In genomic region chr6:93835026-93835425, GRCh38 we compare ENCODE assay signal across 8 cellular contexts.
DNase-seq lines count a peak whose midpoint lies in the region; TF ChIP-seq lines count a peak whose summit lies in the region.
"Not testable (repeated sequence)": the region's sequence is repeated elsewhere in the genome, so short reads cannot be mapped to it uniquely, and the experiment has no call there.

No MANE protein-coding gene starts in this region.

- not testable (repeated sequence) for H3K79me2 ChIP-seq in smooth muscle cell (ENCODE audit: low read depth)

- WGBS in ectodermal cell, 2 experiments: 8 to 13% methylated on average over 8 of the region's 9 CpGs
- WGBS in iPS DF 6.9 (ENCODE audit: insufficient coverage, insufficient read length): no CpG with 5 or more reads among the region's 9 CpGs
- 25% methylated on average over 9 of the region's 9 CpGs for WGBS in smooth muscle cell (ENCODE audit: low lambda C conversion rate)

- H3K4me2 ChIP-seq in smooth muscle cell: peak overlapping the region; percentile 67

- H3K4me3 Mint-ChIP-seq in endothelial cell (ENCODE audit: unreplicated experiment) (peak overlapping the region; percentile 29), nephron progenitor cell (peak overlapping the region; percentile 15)

- H3K4me3 ChIP-seq in H7 (ENCODE audit: insufficient read depth, low read depth, low read length): peak overlapping the region; percentile 62
- H3K4me3 ChIP-seq in HUES6 (ENCODE audit: low read depth, low read length): peak overlapping the region; percentile 79
- peak overlapping the region; percentile 46 for H3K4me3 ChIP-seq in ectodermal cell (ENCODE audit: insufficient read depth, low read depth, low read length)
- H3K4me3 ChIP-seq in iPS DF 6.9 (ENCODE audit: low read length): peak overlapping the region; percentile 79; the same call in 1 of the 2 replicates
- peak overlapping the region; percentile 45 for H3K4me3 ChIP-seq in iPS-18a (ENCODE audit: low read length)
- not testable (repeated sequence) for H3K4me3 ChIP-seq in smooth muscle cell

- H3K9ac ChIP-seq in HUES6 (ENCODE audit: low read length) (peak overlapping the region; percentile 98), iPS-18a (ENCODE audit: low read length) (peak overlapping the region; percentile 54)
- not testable (repeated sequence) for H3K9ac ChIP-seq in smooth muscle cell (ENCODE audit: low read depth)

- H3K9me3 Mint-ChIP-seq in endothelial cell (ENCODE audit: unreplicated experiment): not testable (repeated sequence)
- H3K9me3 Mint-ChIP-seq in nephron progenitor cell: peaks cover 18% of the 10 kb centered on the region

- H3K36me3 ChIP-seq in H7 (replicated peaks; ENCODE audit: control insufficient read depth, insufficient read depth, low read length); ectodermal cell (ENCODE audit: control insufficient read depth, insufficient read depth, low read length); iPS DF 6.9 (ENCODE audit: control insufficient read depth, insufficient read depth, low read length); iPS-18a (ENCODE audit: control insufficient read depth, low read depth, low read length); smooth muscle cell (ENCODE audit: low read depth): not testable (repeated sequence)
- peaks cover 19% of the 10 kb centered on the region for H3K36me3 ChIP-seq in HUES6 (ENCODE audit: control insufficient read depth, insufficient read depth, low read length)

- not testable (repeated sequence) for TF ChIP-seq CTCF in endothelial cell (IDR thresholded peaks at IDR 0.05; ENCODE audit: unreplicated experiment); nephron progenitor cell (IDR thresholded peaks at IDR 0.05); smooth muscle cell (IDR thresholded peaks at IDR 0.05; ENCODE audit: borderline replicate concordance, insufficient read depth, poor library complexity, severe bottlenecking)

- H3K4me1 Mint-ChIP-seq in endothelial cell (ENCODE audit: unreplicated experiment) (peaks cover 17% of the 10 kb centered on the region), nephron progenitor cell (peaks cover 17% of the 10 kb centered on the region)

- not testable (repeated sequence) for H3F3A ChIP-seq in smooth muscle cell (ENCODE audit: low read depth)

- not testable (repeated sequence) for H3K27ac Mint-ChIP-seq in endothelial cell (ENCODE audit: unreplicated experiment); nephron progenitor cell

- not testable (repeated sequence) for H3K9me3 ChIP-seq in HUES6 (ENCODE audit: control insufficient read depth, insufficient read depth, low read depth, low read length); ectodermal cell (ENCODE audit: control insufficient read depth, low read length); iPS DF 6.9 (ENCODE audit: control insufficient read depth, insufficient read depth, low read length); iPS-18a (ENCODE audit: control insufficient read depth, low read depth, low read length); smooth muscle cell (replicated peaks; ENCODE audit: low read depth)

- H4K20me1 ChIP-seq in smooth muscle cell (ENCODE audit: low read depth): not testable (repeated sequence)

- not testable (repeated sequence) for H3K27me3 ChIP-seq in H7 (ENCODE audit: control insufficient read depth, insufficient read depth, low read length); HUES6 (ENCODE audit: control insufficient read depth, insufficient read depth, low read length); ectodermal cell (ENCODE audit: control insufficient read depth, insufficient read depth, low read length, poor library complexity, severe bottlenecking); iPS DF 6.9 (ENCODE audit: control insufficient read depth, insufficient read depth, low read length); iPS-18a (ENCODE audit: control insufficient read depth, insufficient read depth, low read length)
- H3K27me3 ChIP-seq in smooth muscle cell (ENCODE audit: low read depth): peaks cover 37% of the 10 kb centered on the region

- not testable (repeated sequence) for H3K27me3 Mint-ChIP-seq in endothelial cell (ENCODE audit: unreplicated experiment)
- peaks cover 53% of the 10 kb centered on the region for H3K27me3 Mint-ChIP-seq in nephron progenitor cell (ENCODE audit: low read depth, poor library complexity)

- H3K4me1 ChIP-seq in HUES6 (ENCODE audit: control insufficient read depth, insufficient read depth, low read length); ectodermal cell (ENCODE audit: control insufficient read depth, insufficient read depth, low read length); iPS DF 6.9 (ENCODE audit: control insufficient read depth, insufficient read depth, low read length); smooth muscle cell (ENCODE audit: low read depth): not testable (repeated sequence)
- peaks cover 11% of the 10 kb centered on the region for H3K4me1 ChIP-seq in iPS-18a (ENCODE audit: control insufficient read depth, low read depth, low read length)

- H3K27ac ChIP-seq in HUES6 (ENCODE audit: low read depth, low read length) (peak overlapping the region; percentile 77), iPS DF 6.9 (ENCODE audit: low read length) (peak overlapping the region; percentile 86)
- not testable (repeated sequence) for H3K27ac ChIP-seq in ectodermal cell (ENCODE audit: insufficient read depth, low read depth, low read length, poor library complexity, severe bottlenecking); iPS-18a (ENCODE audit: low read length); smooth muscle cell (ENCODE audit: low read depth)

- DNase-seq in H7; endothelial cell (ENCODE audit: low spot score); iPS DF 6.9 (ENCODE audit: low read depth, low spot score); nephron progenitor cell; smooth muscle cell (lab: John Stamatoyannopoulos, UW; ENCODE audit: unreplicated experiment): not testable (repeated sequence)

- not testable (repeated sequence) for H2AFZ ChIP-seq in smooth muscle cell (ENCODE audit: low read depth)

- H3K36me3 Mint-ChIP-seq in endothelial cell (ENCODE audit: low read depth, unreplicated experiment); nephron progenitor cell (ENCODE audit: low read depth): not testable (repeated sequence)
